ENCODE assay signal across 12 cellular contexts in the genomic region with DNA sequence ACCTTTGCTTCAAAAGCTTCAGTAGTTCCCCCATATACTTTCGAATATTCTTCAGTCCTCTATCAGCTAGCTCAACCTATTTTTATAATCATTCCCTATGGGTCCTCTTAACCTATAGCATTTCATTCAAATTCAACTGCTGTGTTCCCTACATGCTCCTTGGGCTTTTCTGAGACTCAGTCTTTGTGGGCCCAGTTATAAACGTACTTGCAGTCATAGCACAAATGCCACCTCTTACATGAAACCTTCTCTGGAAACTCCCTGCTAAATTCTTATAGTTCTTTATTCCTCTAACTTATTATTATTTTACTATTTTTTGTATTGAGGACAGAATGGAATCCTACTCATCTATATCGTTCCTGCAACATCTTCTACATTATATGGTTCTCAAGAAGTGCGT. TPM values are rescaled to one million over a fixed set of nuclear protein-coding genes. Genes with fewer than 3 reads are reported as not detected.
"Had no signal": no experiment of that assay in that cellular context is flagged by ENCODE, and none has a peak within 500 bp of the region (broad histone marks: within the 10 kb centered on the region; RNA-seq: fewer than 3 reads in every experiment).

No MANE protein-coding gene starts in this region.

- ATAC-seq: HCT116, K562 had no signal

- H3K27ac ChIP-seq: GM23248 had no signal

- H3K36me3 ChIP-seq: HAP-1 had no signal

- H3K9me3 ChIP-seq: HAP-1 had no signal

- H2AFZ ChIP-seq: GM23248 had no signal

- H3K4me3 Mint-ChIP-seq: HFFc6 had no signal

- H3K27ac Mint-ChIP-seq: HFFc6 had no signal

- H3K9me3 Mint-ChIP-seq: HFFc6 had no signal

- H3K4me3 ChIP-seq: GM23248, HAP-1, K562 had no signal

- DNase-seq: GM23248, GOT3, H7, HFFc6, IMR-90, KG1 had no signal

- H3K4me1 ChIP-seq: HAP-1 had no signal

- FAIRE-seq: HTR-8/SVneo, K562 had no signal

- H3K9ac ChIP-seq: GM23248 had no signal

RNA-seq across cellular contexts. Expression of a gene that starts 24.7 kb away (rescaled TPM):
- total RNA-seq: GM23248, H4, H7, HFFc6, HT-29, IMR-90, K562 had no signal
- polyA plus RNA-seq: IMR-90, K562 had no signal
